10 cellular contexts compared by ENCODE assay signal in genomic region chr18:35174093-35174731, GRCh38.
DNase-seq lines count a peak whose midpoint lies in the region; ATAC-seq and TF ChIP-seq lines count a peak whose summit lies in the region.
"Had no signal": no experiment of that assay in that cellular context is flagged by ENCODE, and none has a peak within 500 bp of the region (broad histone marks: within the 10 kb centered on the region; RNA-seq: fewer than 3 reads in every experiment).

No MANE protein-coding gene starts in this region.

- no peak overlapping the region for H3K27ac Mint-ChIP-seq in CD4-positive, alpha-beta T cell
- H3K27ac Mint-ChIP-seq in MCF 10A (ENCODE audit: low read depth, unreplicated experiment), result no peak overlapping the region

- no peaks in the 10 kb centered on the region for H3K27me3 Mint-ChIP-seq in CD4-positive, alpha-beta T cell
- H3K27me3 Mint-ChIP-seq in MCF 10A (ENCODE audit: insufficient read depth, unreplicated experiment), result peaks cover 12% of the 10 kb centered on the region

- no peaks in the 10 kb centered on the region for H3K36me3 Mint-ChIP-seq in CD4-positive, alpha-beta T cell (ENCODE audit: low read depth)
- H3K36me3 Mint-ChIP-seq in MCF 10A (ENCODE audit: insufficient read depth, unreplicated experiment), result no peaks in the 10 kb centered on the region
- H3K36me3 Mint-ChIP-seq: CD4-positive, alpha-beta memory T cell had no signal

- TF ChIP-seq POLR2A in lower leg skin (IDR thresholded peaks at IDR 0.05), result no peak

- peaks cover 20% of the 10 kb centered on the region for H3K4me1 Mint-ChIP-seq in CD4-positive, alpha-beta T cell (ENCODE audit: low read depth)
- no peaks in the 10 kb centered on the region for H3K4me1 Mint-ChIP-seq in MCF 10A (ENCODE audit: insufficient read depth, unreplicated experiment)

- no peaks in the 10 kb centered on the region for H3K9me3 ChIP-seq in CD4-positive, alpha-beta T cell (ENCODE audit: control insufficient read depth, low read length)
- peaks cover 17% of the 10 kb centered on the region for H3K9me3 ChIP-seq in OCI-LY3 (ENCODE audit: insufficient read depth, low read length)

- no TSS peak for BruUV-seq in MCF 10A (replicated peaks; lab: Mats Ljungman, UMichigan)

- TF ChIP-seq CTCF in CD4-positive, alpha-beta T cell (IDR thresholded peaks at IDR 0.05), result no peak
- TF ChIP-seq CTCF in OCI-LY3 (IDR thresholded peaks at IDR 0.05; ENCODE audit: low read depth, low read length) (no peak), lower leg skin (IDR thresholded peaks at IDR 0.05) (no peak), MCF 10A (IDR thresholded peaks at IDR 0.05; ENCODE audit: unreplicated experiment) (no peak), omental fat pad (IDR thresholded peaks at IDR 0.05) (no peak)

- DNase-seq in CD4-positive, alpha-beta T cell, result no peak
- DNase-seq in NK-92 (lab: John Stamatoyannopoulos, UW; ENCODE audit: unreplicated experiment) (no peak), lower leg skin (ENCODE audit: low spot score in 2 of 2) (no peak), MCF 10A (ENCODE audit: unreplicated experiment) (no peak), omental fat pad (ENCODE audit: low spot score) (no peak)
- DNase-seq: CD4-positive, alpha-beta memory T cell; heart right ventricle had no signal

- POLR2A ChIA-PET in CD4-positive, alpha-beta T cell (lab: Charles Lee), result no interaction called here
- POLR2A ChIA-PET in MCF 10A (lab: Yijun Ruan, JAX), result no interaction called here

- 30 to 48% methylated on average over 5 of the region's 5 CpGs for WGBS in lower leg skin, 2 donors

- H2AFZ ChIP-seq in OCI-LY3 (ENCODE audit: low read depth, low read length), result no peak overlapping the region

- no peaks in the 10 kb centered on the region for H3K79me2 ChIP-seq in OCI-LY3 (ENCODE audit: low read length)

- H3K9me3 Mint-ChIP-seq in CD4-positive, alpha-beta T cell, result peaks cover 2% of the 10 kb centered on the region
- peaks cover 7% of the 10 kb centered on the region for H3K9me3 Mint-ChIP-seq in MCF 10A (ENCODE audit: unreplicated experiment)

- peak overlapping the region; percentile 68 for H3K9ac ChIP-seq in OCI-LY3 (ENCODE audit: low read length)

- H3K27me3 ChIP-seq in CD4-positive, alpha-beta T cell (ENCODE audit: control insufficient read depth, insufficient read depth, low read length), result no peaks in the 10 kb centered on the region
- H3K27me3 ChIP-seq in OCI-LY3 (ENCODE audit: low read depth, low read length), result no peaks in the 10 kb centered on the region
- H3K27me3 ChIP-seq: heart right ventricle had no signal

- no peak overlapping the region for H3K4me3 Mint-ChIP-seq in CD4-positive, alpha-beta T cell
- no peak overlapping the region for H3K4me3 Mint-ChIP-seq in MCF 10A (ENCODE audit: unreplicated experiment)

- intact Hi-C loops in CD4-positive, alpha-beta T cell (cut with DNase I, micrococcal nuclease), result no loop called here
- intact Hi-C loops in lower leg skin (cut with DNase I; ENCODE audit: low total_unique reads), result no loop called here
- intact Hi-C loops in MCF 10A (cut with micrococcal nuclease), result no loop called here

- ATAC-seq in CD4-positive, alpha-beta T cell (ENCODE audit: poor library complexity), result peak; percentile 51
- ATAC-seq in GM21360 (IDR thresholded peaks at IDR 0.05; ENCODE audit: unreplicated experiment), result peak; percentile 96
- ATAC-seq in HG03565 (IDR thresholded peaks at IDR 0.05; ENCODE audit: unreplicated experiment), result peak; percentile 86
- ATAC-seq in omental fat pad (ENCODE audit: low FRiP score), result no peak

- peaks cover 30% of the 10 kb centered on the region for H3K36me3 ChIP-seq in OCI-LY3 (replicated peaks; ENCODE audit: low read depth, low read length)
- H3K36me3 ChIP-seq: heart right ventricle had no signal

- H3K27ac ChIP-seq in CD4-positive, alpha-beta T cell (ENCODE audit: low read depth, low read length), result no peak overlapping the region
- peak overlapping the region; percentile 99 for H3K27ac ChIP-seq in OCI-LY3 (ENCODE audit: low read length)
- H3K27ac ChIP-seq: heart right ventricle had no signal

- peaks cover 82% of the 10 kb centered on the region for H3K4me1 ChIP-seq in OCI-LY3 (ENCODE audit: low read length)

- CTCF ChIA-PET in CD4-positive, alpha-beta T cell (lab: Charles Lee), result no interaction called here
- CTCF ChIA-PET in MCF 10A (lab: Yijun Ruan, JAX), result no interaction called here

- H3K4me2 ChIP-seq in OCI-LY3 (ENCODE audit: low read length), result peak overlapping the region; percentile 29

- no peaks in the 10 kb centered on the region for H4K20me1 ChIP-seq in OCI-LY3 (ENCODE audit: insufficient read depth, low read length)

- H3K4me3 ChIP-seq in OCI-LY3 (ENCODE audit: low read length) (no peak overlapping the region), lower leg skin (ENCODE audit: low read depth, poor library complexity, severe bottlenecking) (no peak overlapping the region)
- H3K4me3 ChIP-seq: heart right ventricle had no signal
